8 cellular contexts compared by ENCODE assay signal in the genomic region with DNA sequence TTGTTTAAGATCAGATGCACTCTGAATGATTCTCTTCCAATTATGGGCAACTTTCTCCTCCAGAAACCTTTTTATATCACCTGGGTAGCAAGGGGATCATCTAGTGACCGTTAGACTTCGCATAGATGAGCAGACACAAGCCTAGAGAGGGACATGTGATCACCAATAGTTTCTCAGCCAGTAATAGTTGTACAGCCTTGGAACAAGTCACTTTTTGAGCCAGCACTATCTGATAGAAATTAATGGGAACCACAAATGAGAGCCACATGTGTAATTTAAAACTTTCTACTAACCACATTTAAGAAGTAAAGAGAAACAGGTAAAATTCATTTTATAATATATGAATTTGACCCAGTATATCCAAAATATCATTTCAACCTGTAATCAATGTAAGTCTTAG. TPM values are rescaled to one million over a fixed set of nuclear protein-coding genes. Genes with fewer than 3 reads are reported as not detected.
A peak's percentile ranks its signal among the peaks of the same experiment; 100 is the strongest.
DNase-seq lines count a peak whose midpoint lies in the region; ATAC-seq, FAIRE-seq and TF ChIP-seq lines count a peak whose summit lies in the region.

No MANE protein-coding gene starts in this region.

- FAIRE-seq in D721Med (lab: Jason Lieb, UNC): no peak

- TF ChIP-seq CTCF in heart right ventricle (IDR thresholded peaks at IDR 0.05) (no peak), vagina (IDR thresholded peaks at IDR 0.05) (no peak), D721Med (IDR thresholded peaks at IDR 0.05; ENCODE audit: insufficient read depth, missing control alignments) (no peak)

- H3K36me3 ChIP-seq in heart right ventricle (peaks cover 0 to 2% (median 0%) of the 10 kb centered on the region in 9 donors), vagina (no peaks in the 10 kb centered on the region)

- H3K27me3 ChIP-seq in heart right ventricle: peaks cover 0 to 32% (median 0%) of the 10 kb centered on the region in 7 donors
- H3K27me3 ChIP-seq in vagina: no peaks in the 10 kb centered on the region

- H3K27ac ChIP-seq in heart right ventricle (peak overlapping the region in 6 of 10 donors; percentile 34 to 87 (median 60)), vagina (peak overlapping the region; percentile 2)

- WGBS in heart right ventricle, 2 donors: 66 to 80% methylated on average over 2 of the region's 2 CpGs

- H3K4me3 Mint-ChIP-seq in activated naive CD8-positive, alpha-beta T cell treated with anti-CD3 and anti-CD28 coated beads, Interleukin-2, amount 50 U/mL, for 24 hours: peak overlapping the region; percentile 96
- H3K4me3 Mint-ChIP-seq in memory B cell: peak overlapping the region; percentile 97

- H3K4me1 Mint-ChIP-seq in activated naive CD8-positive, alpha-beta T cell treated with anti-CD3 and anti-CD28 coated beads, Interleukin-2, amount 50 U/mL, for 24 hours: peaks cover 36% of the 10 kb centered on the region
- peaks cover 14% of the 10 kb centered on the region for H3K4me1 Mint-ChIP-seq in memory B cell

- peak overlapping the region in 9 of 10 donors; percentile 68 to 98 (median 84) for H3K4me3 ChIP-seq in heart right ventricle
- H3K4me3 ChIP-seq in vagina: peak overlapping the region; percentile 74 to 85

- no peak for TF ChIP-seq POLR2A in vagina (IDR thresholded peaks at IDR 0.05)

- intact Hi-C loops in heart right ventricle (cut with DNase I): loop anchor here in 1 of 10 donors (10.0 kb wide), 1 partner anchor 292 kb away; no protein-coding TSS in a partner anchor
- intact Hi-C loops in left cardiac atrium (cut with DNase I): no loop called here
- intact Hi-C loops in vagina (cut with DNase I): no loop called here

- peaks cover 10% of the 10 kb centered on the region for H3K36me3 Mint-ChIP-seq in activated naive CD8-positive, alpha-beta T cell treated with anti-CD3 and anti-CD28 coated beads, Interleukin-2, amount 50 U/mL, for 24 hours (ENCODE audit: low read depth)
- peaks cover 3% of the 10 kb centered on the region for H3K36me3 Mint-ChIP-seq in memory B cell

- no peak for ATAC-seq in heart right ventricle
- ATAC-seq in left cardiac atrium: no peak
- ATAC-seq in activated naive CD8-positive, alpha-beta T cell treated with anti-CD3 and anti-CD28 coated beads, Interleukin-2, amount 50 U/mL, for 24 hours: no peak
- no peak for ATAC-seq in memory B cell (ENCODE audit: low read depth)
- no peak for ATAC-seq in GM18870 (IDR thresholded peaks at IDR 0.05; ENCODE audit: unreplicated experiment)

- peaks cover 28% of the 10 kb centered on the region for H3K27me3 Mint-ChIP-seq in activated naive CD8-positive, alpha-beta T cell treated with anti-CD3 and anti-CD28 coated beads, Interleukin-2, amount 50 U/mL, for 24 hours
- H3K27me3 Mint-ChIP-seq in memory B cell: peaks cover 2% of the 10 kb centered on the region

- no peaks in the 10 kb centered on the region for H3K9me3 ChIP-seq in heart right ventricle
- no peaks in the 10 kb centered on the region for H3K9me3 ChIP-seq in vagina

- H3K27ac Mint-ChIP-seq in activated naive CD8-positive, alpha-beta T cell treated with anti-CD3 and anti-CD28 coated beads, Interleukin-2, amount 50 U/mL, for 24 hours: peak overlapping the region; percentile 90
- peak overlapping the region; percentile 90 for H3K27ac Mint-ChIP-seq in memory B cell

- no peaks in the 10 kb centered on the region for H3K9me3 Mint-ChIP-seq in activated naive CD8-positive, alpha-beta T cell treated with anti-CD3 and anti-CD28 coated beads, Interleukin-2, amount 50 U/mL, for 24 hours
- H3K9me3 Mint-ChIP-seq in memory B cell: no peaks in the 10 kb centered on the region

- H3K4me1 ChIP-seq in heart right ventricle (peaks cover 3 to 21% (median 15%) of the 10 kb centered on the region in 9 donors), vagina (peaks cover 27% of the 10 kb centered on the region)

- DNase-seq in heart right ventricle: no peak
- no peak for DNase-seq in left cardiac atrium
- DNase-seq in activated naive CD8-positive, alpha-beta T cell treated with anti-CD3 and anti-CD28 coated beads, Interleukin-2, amount 50 U/mL, for 24 hours: no peak
- DNase-seq in memory B cell (ENCODE audit: low spot score in 2 of 2): no peak
- no peak for DNase-seq in vagina (ENCODE audit: extremely low spot score in 2 of 2)
- DNase-seq in D721Med (ENCODE audit: insufficient read length, low spot score): no peak
- no peak for DNase-seq in GOT3 (lab: John Stamatoyannopoulos, UW)

RNA-seq across cellular contexts. Expression of a gene that starts 0.6 kb away (rescaled TPM):
- total RNA-seq in heart right ventricle (10 to 100 TPM; 43.2 to 62.2 (median 52.0) TPM), left cardiac atrium (10 to 100 TPM; 49.8 to 58.6 TPM), vagina (40.3 TPM)
- 100 to 1,000 TPM in 1 of 2 donors, 10 to 100 TPM in 1; 42.2 to 104 TPM for polyA plus RNA-seq in heart right ventricle
